ENCODE assay signal across 28 cellular contexts in the genomic region with DNA sequence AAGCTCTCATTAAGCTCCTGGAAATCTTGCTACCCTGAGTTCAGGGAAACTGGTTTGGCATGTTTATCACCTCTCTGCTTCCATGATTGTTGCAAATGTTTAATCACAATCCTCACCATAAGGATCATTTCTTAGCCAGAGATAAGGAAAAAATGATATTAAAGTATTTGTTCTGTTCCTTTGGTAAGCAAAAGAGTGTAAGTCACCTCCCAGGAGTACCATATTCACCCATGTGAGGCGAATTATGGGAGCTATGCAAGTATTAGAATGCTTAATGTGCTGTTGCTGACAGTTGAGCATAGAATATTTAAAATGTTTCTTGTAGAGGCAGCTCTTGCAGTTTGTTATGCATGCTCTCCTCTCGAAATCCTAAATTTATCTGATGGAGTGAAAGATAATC.
"Had no signal": no experiment of that assay in that cellular context is flagged by ENCODE, and none has a peak within 500 bp of the region (broad histone marks: within the 10 kb centered on the region; RNA-seq: fewer than 3 reads in every experiment).

No MANE protein-coding gene starts in this region.

- H3K27ac ChIP-seq: ascending aorta, breast epithelium, cardiac muscle cell, colonic mucosa, dorsolateral prefrontal cortex had no signal

- ATAC-seq: activated naive CD4-positive, alpha-beta T cell treated with anti-CD3 and anti-CD28 coated beads, Interleukin-2, amount 50 U/mL, for 72 hours; activated T-cell treated with anti-CD3 and anti-CD28 coated beads, Interleukin-2, amount 50 U/mL, for 72 hours; esophagus mucosa; WTC11 had no signal

- H3K4me3 ChIP-seq: ascending aorta, breast epithelium, cardiac muscle cell, colonic mucosa, dorsolateral prefrontal cortex had no signal

- H3K4me1 ChIP-seq: ascending aorta, breast epithelium, colonic mucosa had no signal

- DNase-seq: activated CD4-positive, alpha-beta memory T cell treated with anti-CD3 and anti-CD28 coated beads, Interleukin-2, amount 10 ng/mL, durations not matched to agents 7 days and 5 days; activated CD4-positive, alpha-beta T cell treated with anti-CD3 and anti-CD28 coated beads for 1 hour; activated CD4-positive, alpha-beta T cell treated with anti-CD3 and anti-CD28 coated beads for 4 hours; activated CD4-positive, alpha-beta T cell treated with anti-CD3 and anti-CD28 coated beads, Interleukin-2, amount 10 ng/mL, durations not matched to agents 7 days and 5 days; activated CD4-positive, alpha-beta T cell treated with anti-CD3 and anti-CD28 coated beads, Interleukin-2, amount 50 U/mL, for 4 hours; activated CD8-positive, alpha-beta memory T cell treated with anti-CD3 and anti-CD28 coated beads, Interleukin-2, amount 50 U/mL, for 48 hours; activated gamma-delta T cell; activated naive CD4-positive, alpha-beta T cell; activated naive CD4-positive, alpha-beta T cell treated with anti-CD3 and anti-CD28 coated beads, Interleukin-2, amount 10 ng/mL, durations not matched to agents 7 days and 5 days; activated naive CD8-positive, alpha-beta T cell treated with anti-CD3 and anti-CD28 coated beads, Interleukin-2, amount 10 ng/mL, durations not matched to agents 7 days and 5 days; activated T-cell treated with anti-CD3 and anti-CD28 coated beads for 4 hours; activated T-cell treated with anti-CD3 and anti-CD28 coated beads, Interleukin-2, amount 50 U/mL, for 24 hours; activated T-cell treated with anti-CD3 and anti-CD28 coated beads, Interleukin-2, amount 50 U/mL, for 72 hours; central memory CD4-positive, alpha-beta T cell; cerebellar nuclear complex; colonic mucosa; effector memory CD4-positive, alpha-beta T cell; endodermal cell; foreskin fibroblast; head of caudate nucleus; T-helper 2 cell had no signal

- H3K9me3 ChIP-seq: ascending aorta, breast epithelium, colonic mucosa had no signal

- H3K27me3 ChIP-seq: ascending aorta, breast epithelium, cardiac muscle cell, colonic mucosa had no signal

- H3K36me3 ChIP-seq: ascending aorta, breast epithelium, cardiac muscle cell, colonic mucosa had no signal
